Comparison of ENCODE assay signal across 10 cellular contexts in genomic region chr11:128424867-128425285, GRCh38.
DNase-seq lines count a peak whose midpoint lies in the region; ATAC-seq and TF ChIP-seq lines count a peak whose summit lies in the region.
"Had no signal": no experiment of that assay in that cellular context is flagged by ENCODE, and none has a peak within 500 bp of the region (broad histone marks: within the 10 kb centered on the region; RNA-seq: fewer than 3 reads in every experiment).

No MANE protein-coding gene starts in this region.

- H3K27ac Mint-ChIP-seq in natural killer cell treated with Interleukin-12 subunit alpha and Interleukin-12 subunit beta and Interleukin-15 and Interleukin-18, amount 100 ng/mL, for 72 hours = peak overlapping the region; percentile 85 to 88
- peak overlapping the region in 1 of 2 donors; percentile 97 for H3K27ac Mint-ChIP-seq in natural killer cell
- peak overlapping the region; percentile 72 for H3K27ac Mint-ChIP-seq in neural progenitor cell

- no peaks in the 10 kb centered on the region for H3F3A ChIP-seq in neural progenitor cell (ENCODE audit: low read depth)

- no peak for DNase-seq in natural killer cell treated with Interleukin-12 subunit alpha and Interleukin-12 subunit beta and Interleukin-15 and Interleukin-18, amount 100 ng/mL, for 72 hours (ENCODE audit: low spot score)
- DNase-seq in natural killer cell = no peak
- peak; percentile 41 for DNase-seq in fibroblast of villous mesenchyme (ENCODE audit: low read depth)
- no peak for DNase-seq in neural progenitor cell (ENCODE audit: low spot score)
- no peak for DNase-seq in NK-92 treated with Interleukin-12 subunit alpha and Interleukin-12 subunit beta, amount 100 ng/mL, for 24 hours (lab: John Stamatoyannopoulos, UW)
- no peak for DNase-seq in germinal center (ENCODE audit: low spot score)
- no peak for DNase-seq in GM13976 (ENCODE audit: low spot score)
- DNase-seq: BE2C had no signal

- no peaks in the 10 kb centered on the region for H3K36me3 Mint-ChIP-seq in natural killer cell treated with Interleukin-12 subunit alpha and Interleukin-12 subunit beta and Interleukin-15 and Interleukin-18, amount 100 ng/mL, for 72 hours
- H3K36me3 Mint-ChIP-seq in natural killer cell = no peaks in the 10 kb centered on the region
- no peaks in the 10 kb centered on the region for H3K36me3 Mint-ChIP-seq in neural progenitor cell

- no peak overlapping the region for H3K4me3 ChIP-seq in fibroblast of villous mesenchyme (ENCODE audit: low read depth, low read length)
- no peak overlapping the region for H3K4me3 ChIP-seq in neural progenitor cell

- no peaks in the 10 kb centered on the region for H3K9me3 ChIP-seq in neural progenitor cell (ENCODE audit: low read depth)
- H3K9me3 ChIP-seq: BE2C had no signal

- H3K27me3 Mint-ChIP-seq in natural killer cell treated with Interleukin-12 subunit alpha and Interleukin-12 subunit beta and Interleukin-15 and Interleukin-18, amount 100 ng/mL, for 72 hours = no peaks in the 10 kb centered on the region
- no peaks in the 10 kb centered on the region for H3K27me3 Mint-ChIP-seq in natural killer cell (ENCODE audit: low read depth in 2 of 2)
- H3K27me3 Mint-ChIP-seq in neural progenitor cell (ENCODE audit: insufficient read depth, low read depth) = peaks cover 5% of the 10 kb centered on the region
- H3K27me3 Mint-ChIP-seq: central memory CD8-positive, alpha-beta T cell had no signal

- H3K4me1 Mint-ChIP-seq in natural killer cell treated with Interleukin-12 subunit alpha and Interleukin-12 subunit beta and Interleukin-15 and Interleukin-18, amount 100 ng/mL, for 72 hours (ENCODE audit: low read depth in 2 of 2) = peaks cover 57 to 71% of the 10 kb centered on the region in 2 donors
- H3K4me1 Mint-ChIP-seq in natural killer cell (peaks cover 31 to 37% of the 10 kb centered on the region in 2 donors), neural progenitor cell (peaks cover 49% of the 10 kb centered on the region)

- peaks cover 9% of the 10 kb centered on the region for H3K4me1 ChIP-seq in neural progenitor cell

- H3K9me3 Mint-ChIP-seq in natural killer cell treated with Interleukin-12 subunit alpha and Interleukin-12 subunit beta and Interleukin-15 and Interleukin-18, amount 100 ng/mL, for 72 hours = no peaks in the 10 kb centered on the region
- H3K9me3 Mint-ChIP-seq in natural killer cell (no peaks in the 10 kb centered on the region), neural progenitor cell (peaks cover 3% of the 10 kb centered on the region)
- H3K9me3 Mint-ChIP-seq: central memory CD8-positive, alpha-beta T cell had no signal

- in situ Hi-C loops in GM13976 (cut with MboI; ENCODE audit: low sequenced_read_pairs, unreplicated experiment) = no loop called here

- no peak overlapping the region for H3K4me3 Mint-ChIP-seq in natural killer cell treated with Interleukin-12 subunit alpha and Interleukin-12 subunit beta and Interleukin-15 and Interleukin-18, amount 100 ng/mL, for 72 hours
- H3K4me3 Mint-ChIP-seq in natural killer cell (no peak overlapping the region), neural progenitor cell (no peak overlapping the region)
- H3K4me3 Mint-ChIP-seq: central memory CD8-positive, alpha-beta T cell had no signal

- ATAC-seq in natural killer cell treated with Interleukin-12 subunit alpha and Interleukin-12 subunit beta and Interleukin-15 and Interleukin-18, amount 100 ng/mL, for 72 hours = no peak
- ATAC-seq in natural killer cell (no peak), HG02798 (IDR thresholded peaks at IDR 0.05; ENCODE audit: poor library complexity, unreplicated experiment) (no peak)

- no peak overlapping the region for H3K4me2 ChIP-seq in neural progenitor cell

- TF ChIP-seq CTCF in natural killer cell (IDR thresholded peaks at IDR 0.05) (no peak), fibroblast of villous mesenchyme (IDR thresholded peaks at IDR 0.05; ENCODE audit: insufficient read depth, low read depth, low read length) (no peak), neural progenitor cell (IDR thresholded peaks at IDR 0.05) (no peak), GM13976 (IDR thresholded peaks at IDR 0.05; ENCODE audit: borderline replicate concordance, control extremely low read depth, extremely low read depth, insufficient read depth, missing control alignments) (no peak)

- H4K20me1 ChIP-seq in neural progenitor cell (ENCODE audit: low read depth) = no peaks in the 10 kb centered on the region

- H3K9ac ChIP-seq in neural progenitor cell = no peak overlapping the region

- intact Hi-C loops in natural killer cell (cut with micrococcal nuclease) = loop anchor here (5.0 kb wide), 2 partner anchors 82 to 83 kb away; no protein-coding TSS in a partner anchor

- no peak overlapping the region for H2AFZ ChIP-seq in neural progenitor cell (replicated peaks)

- no peak overlapping the region for H3K27ac ChIP-seq in neural progenitor cell

- H3K27me3 ChIP-seq in neural progenitor cell = no peaks in the 10 kb centered on the region
- H3K27me3 ChIP-seq: BE2C had no signal

- no peaks in the 10 kb centered on the region for H3K79me2 ChIP-seq in neural progenitor cell (ENCODE audit: low read depth)

- no peaks in the 10 kb centered on the region for H3K36me3 ChIP-seq in neural progenitor cell
- H3K36me3 ChIP-seq: BE2C had no signal
